ENCODE assay signal across 13 cellular contexts in genomic region chr12:90129369-90130030, GRCh38.
DNase-seq lines count a peak whose midpoint lies in the region; ATAC-seq and FAIRE-seq lines count a peak whose summit lies in the region.
"Had no signal": no experiment of that assay in that cellular context is flagged by ENCODE, and none has a peak within 500 bp of the region (broad histone marks: within the 10 kb centered on the region; RNA-seq: fewer than 3 reads in every experiment).

No MANE protein-coding gene starts in this region.

- DNase-seq in LoVo (ENCODE audit: low spot score) (peak; percentile 68), OCI-M1 (lab: John Stamatoyannopoulos, UW) (peak; percentile 33), small intestine (peak; percentile 26), Ammon's horn (ENCODE audit: low spot score) (no peak), kidney tubule cell (ENCODE audit: low spot score) (no peak), NCI-H1694 treated with DMSO at 0.1 percent for 48 hours (lab: John Stamatoyannopoulos, UW) (no peak)
- DNase-seq: IMR-90, NCI-H1092, NCI-H2107, T-cell had no signal

- H3K9me3 ChIP-seq in small intestine (ENCODE audit: control insufficient read depth, low read depth) = no peaks in the 10 kb centered on the region
- H3K9me3 ChIP-seq: BLaER1 had no signal

- H3K4me3 ChIP-seq in small intestine (ENCODE audit: low read depth in 1 of 2, low read length in 2 of 2) = no peak overlapping the region
- H3K4me3 ChIP-seq: BLaER1 had no signal

- H3K27me3 ChIP-seq in small intestine (ENCODE audit: control insufficient read depth in 2 of 2, insufficient read depth in 2 of 2, low read length in 2 of 2) = no peaks in the 10 kb centered on the region
- H3K27me3 ChIP-seq: BLaER1 had no signal

- peak; percentile 85 for ATAC-seq in esophagus mucosa
- ATAC-seq: T-cell had no signal

- WGBS in small intestine, 3 donors = 28 to 59% (median 42%) methylated on average over 4 of the region's 4 CpGs

- no peaks in the 10 kb centered on the region for H3K36me3 ChIP-seq in small intestine (ENCODE audit: control insufficient read depth in 2 of 2, insufficient read depth in 2 of 2, low read length in 2 of 2)
- H3K36me3 ChIP-seq: BLaER1 had no signal

- no peaks in the 10 kb centered on the region for H3K4me1 ChIP-seq in small intestine (ENCODE audit: control insufficient read depth in 2 of 2, insufficient read depth in 1 of 2, low read depth in 1 of 2, low read length in 1 of 2)
- H3K4me1 ChIP-seq: BLaER1 had no signal

- H3K27ac ChIP-seq in small intestine (ENCODE audit: low read depth in 1 of 2, low read length in 1 of 2) = no peak overlapping the region
- H3K27ac ChIP-seq: BLaER1 had no signal

- FAIRE-seq in small intestine (lab: Jason Lieb, UNC) = no peak
- FAIRE-seq: H54 had no signal

Comparison
In these comparisons a context has a peak if more than half of its experiments do, and no peak if none do; other contexts are left out.
1. DNase-seq: peak in LoVo (single experiment), OCI-M1 (single experiment) and small intestine (single experiment); none in Ammon's horn (single experiment), kidney tubule cell (single experiment) and NCI-H1694 treated with DMSO at 0.1 percent for 48 hours (single experiment).